Comparison of ENCODE assay signal across 25 cellular contexts in the genomic region with DNA sequence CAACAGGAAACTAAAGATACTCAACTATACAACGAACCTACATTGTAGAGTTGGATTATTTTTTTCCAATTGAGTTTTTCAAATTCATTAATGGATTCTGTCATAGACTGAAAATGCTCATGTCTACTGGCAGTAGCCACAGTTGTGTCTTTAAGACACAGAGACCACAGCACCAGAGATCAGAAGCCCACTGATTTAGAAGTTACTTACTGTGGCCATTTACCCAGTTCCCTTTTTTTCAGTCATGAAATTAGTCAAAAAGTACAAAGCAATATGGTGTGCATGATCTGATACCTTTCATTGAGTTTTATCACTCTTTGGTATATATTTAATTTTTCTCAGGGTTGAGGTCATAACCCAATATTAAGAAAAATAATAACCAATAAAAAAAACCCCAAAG.
"Had no signal": no experiment of that assay in that cellular context is flagged by ENCODE, and none has a peak within 500 bp of the region (broad histone marks: within the 10 kb centered on the region; RNA-seq: fewer than 3 reads in every experiment).

No MANE protein-coding gene starts in this region.

- DNase-seq: natural killer cell; occipital lobe; ovary; posterior cingulate gyrus; psoas muscle; right cardiac atrium; right lobe of liver; sigmoid colon; small intestine; stimulated activated CD4-positive, alpha-beta T cell treated with anti-CD3 and anti-CD28 coated beads, Interleukin-15, amount 100 ng/mL, for 24 hours; stimulated activated CD4-positive, alpha-beta T cell treated with anti-CD3 and anti-CD28 coated beads, Interleukin-2, amount 100 ng/mL, for 24 hours; stimulated activated CD4-positive, alpha-beta T cell treated with anti-CD3 and anti-CD28 coated beads, Interleukin-2, amount 100 ng/mL, for 48 hours; stimulated activated CD4-positive, alpha-beta T cell treated with anti-CD3 and anti-CD28 coated beads, Interleukin-4, amount 100 ng/mL, for 24 hours; stimulated activated naive B cell treated with anti-CD40 and anti-IgM and Interleukin-4, amounts not matched to agents 10 μg/mL and 1 μg/mL and 100 μg/mL, for 72 hours; stimulated activated naive CD4-positive, alpha-beta T cell treated with Interleukin-2 at 50 U/mL for 16 hours; stomach; testis; trophoblast cell; upper lobe of left lung had no signal

- H3K27ac Mint-ChIP-seq: natural killer cell; nephron; neural progenitor cell; progenitor cell of endocrine pancreas; stimulated activated effector memory CD8-positive, alpha-beta T cell treated with anti-CD3 and anti-CD28 coated beads, Interleukin-12 subunit alpha, Interleukin-12 subunit beta, amount 100 ng/mL, for 72 hours; stimulated activated naive B cell treated with anti-CD40 and anti-IgM and Interleukin-4, amounts not matched to agents 10 μg/mL and 1 μg/mL and 100 μg/mL, for 72 hours; stimulated activated naive CD8-positive, alpha-beta T cell treated with anti-CD3 and anti-CD28 coated beads, Interleukin-15, Interleukin-2, amounts not matched to agents 100 ng/mL and 50 ng/mL, for 24 hours had no signal

- H3K4me3 Mint-ChIP-seq: natural killer cell; nephron; neural progenitor cell; stimulated activated effector memory CD8-positive, alpha-beta T cell treated with anti-CD3 and anti-CD28 coated beads, Interleukin-12 subunit alpha, Interleukin-12 subunit beta, amount 100 ng/mL, for 72 hours; stimulated activated naive B cell treated with anti-CD40 and anti-IgM and Interleukin-4, amounts not matched to agents 10 μg/mL and 1 μg/mL and 100 μg/mL, for 72 hours; stimulated activated naive CD8-positive, alpha-beta T cell treated with anti-CD3 and anti-CD28 coated beads, Interleukin-15, Interleukin-2, amounts not matched to agents 100 ng/mL and 50 ng/mL, for 24 hours had no signal

- H3K4me1 Mint-ChIP-seq: natural killer cell; nephron; neural progenitor cell; stimulated activated effector memory CD8-positive, alpha-beta T cell treated with anti-CD3 and anti-CD28 coated beads, Interleukin-12 subunit alpha, Interleukin-12 subunit beta, amount 100 ng/mL, for 72 hours; stimulated activated naive B cell treated with anti-CD40 and anti-IgM and Interleukin-4, amounts not matched to agents 10 μg/mL and 1 μg/mL and 100 μg/mL, for 72 hours had no signal

- H3K36me3 Mint-ChIP-seq: natural killer cell; neural progenitor cell; stimulated activated effector memory CD8-positive, alpha-beta T cell treated with anti-CD3 and anti-CD28 coated beads, Interleukin-12 subunit alpha, Interleukin-12 subunit beta, amount 100 ng/mL, for 72 hours; stimulated activated naive B cell treated with anti-CD40 and anti-IgM and Interleukin-4, amounts not matched to agents 10 μg/mL and 1 μg/mL and 100 μg/mL, for 72 hours had no signal

- H3K27me3 Mint-ChIP-seq: progenitor cell of endocrine pancreas; stimulated activated naive B cell treated with anti-CD40 and anti-IgM and Interleukin-4, amounts not matched to agents 10 μg/mL and 1 μg/mL and 100 μg/mL, for 72 hours; stimulated activated naive CD8-positive, alpha-beta T cell treated with anti-CD3 and anti-CD28 coated beads, Interleukin-15, Interleukin-2, amounts not matched to agents 100 ng/mL and 50 ng/mL, for 24 hours had no signal

- FAIRE-seq: small intestine, urothelium cell line had no signal

- ATAC-seq: natural killer cell; psoas muscle; right cardiac atrium; right lobe of liver; stimulated activated effector memory CD8-positive, alpha-beta T cell treated with anti-CD3 and anti-CD28 coated beads, Interleukin-12 subunit alpha, Interleukin-12 subunit beta, amount 100 ng/mL, for 72 hours; stimulated activated naive B cell treated with anti-CD40 and anti-IgM and Interleukin-4, amounts not matched to agents 10 μg/mL and 1 μg/mL and 100 μg/mL, for 72 hours had no signal
